Comparison of ENCODE assay signal across 8 cellular contexts in the genomic region with DNA sequence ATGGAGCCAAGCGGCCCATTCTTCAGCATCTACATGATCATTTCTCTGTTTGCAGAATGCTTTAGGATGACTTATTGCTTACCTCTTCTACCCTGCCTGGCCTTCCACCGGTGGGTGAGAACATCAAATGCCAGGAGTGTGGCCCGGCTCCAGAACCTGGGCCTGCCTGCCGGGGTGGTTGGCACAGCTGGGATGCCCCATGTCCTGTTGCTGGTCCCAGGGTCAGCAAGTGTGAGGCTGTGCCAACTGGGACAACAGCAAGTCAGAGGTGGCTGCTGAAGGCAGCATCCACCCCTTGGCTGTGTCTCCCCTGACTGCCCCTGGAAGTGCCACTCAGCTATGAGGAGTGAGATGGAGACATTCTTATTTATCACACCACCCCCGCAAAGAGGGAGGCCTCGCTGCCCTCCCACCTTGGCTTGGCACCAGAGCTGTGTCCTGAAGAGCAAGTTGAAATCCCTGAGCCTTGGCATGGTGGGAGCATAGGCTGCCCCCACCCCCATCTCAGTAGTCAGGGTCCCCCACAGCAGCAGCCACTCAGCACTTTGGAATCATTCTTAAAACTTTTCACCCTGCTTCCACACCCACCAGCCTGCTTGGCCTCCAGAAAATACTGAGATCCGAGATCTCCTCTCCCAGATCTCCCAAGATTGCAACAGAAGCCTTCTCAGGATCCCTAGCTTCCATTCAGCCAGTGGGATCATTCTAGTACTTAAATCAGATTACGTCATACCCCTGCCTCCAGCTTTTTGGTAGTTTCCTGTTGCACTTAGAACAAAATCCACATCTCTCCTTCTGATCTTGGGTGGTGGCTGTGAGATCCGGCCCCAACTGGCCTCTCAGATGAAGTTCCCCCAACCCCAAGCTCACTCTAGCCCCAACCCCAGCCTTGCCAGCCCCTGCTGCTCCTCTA.
DNase-seq lines count a peak whose midpoint lies in the region; ATAC-seq and TF ChIP-seq lines count a peak whose summit lies in the region.

No MANE protein-coding gene starts in this region.

- intact Hi-C loops in CD8-positive, alpha-beta T cell (cut with DNase I, micrococcal nuclease) = no loop called here

- H3K36me3 ChIP-seq in CD8-positive, alpha-beta T cell (ENCODE audit: insufficient read depth, low read length) = peaks cover 25% of the 10 kb centered on the region
- peaks cover 18% of the 10 kb centered on the region for H3K36me3 ChIP-seq in osteoblast (ENCODE audit: insufficient read depth, low read length)

- peaks cover 8% of the 10 kb centered on the region for H3K4me1 ChIP-seq in CD8-positive, alpha-beta T cell (ENCODE audit: insufficient read depth, low read length)
- H3K4me1 ChIP-seq in osteoblast (ENCODE audit: insufficient read depth, low read length) = peaks cover 29% of the 10 kb centered on the region

- POLR2A ChIA-PET in CD8-positive, alpha-beta T cell (lab: Charles Lee) = no interaction called here
- POLR2A ChIA-PET in RWPE1 (lab: Yijun Ruan, JAX; ENCODE audit: low non-redundant PET) = no interaction called here

- no peak overlapping the region for H3K4me2 ChIP-seq in osteoblast (ENCODE audit: insufficient read depth, low read length)

- no peak for TF ChIP-seq CTCF in CD8-positive, alpha-beta T cell (IDR thresholded peaks at IDR 0.05)
- no peak for TF ChIP-seq CTCF in RWPE1 (conservative IDR thresholded peaks at IDR 0.05; ENCODE audit: low read depth)
- TF ChIP-seq CTCF in endothelial cell (IDR thresholded peaks at IDR 0.05; ENCODE audit: unreplicated experiment) = no peak
- no peak for TF ChIP-seq CTCF in osteoblast (IDR thresholded peaks at IDR 0.05; ENCODE audit: extremely low read depth, low read depth, low read length)

- no peak overlapping the region for H3K4me3 Mint-ChIP-seq in CD8-positive, alpha-beta T cell
- H3K4me3 Mint-ChIP-seq in endothelial cell (ENCODE audit: unreplicated experiment) = peak overlapping the region; percentile 38

- H3K27ac Mint-ChIP-seq in CD8-positive, alpha-beta T cell = peak overlapping the region; percentile 85
- H3K27ac Mint-ChIP-seq in endothelial cell (ENCODE audit: unreplicated experiment) = peak overlapping the region; percentile 91

- ATAC-seq in CD8-positive, alpha-beta T cell = no peak

- H3K27ac ChIP-seq in CD8-positive, alpha-beta T cell (ENCODE audit: low read depth, low read length) = no peak overlapping the region
- H3K27ac ChIP-seq in RWPE1 = peak overlapping the region; percentile 54
- peak overlapping the region; percentile 17 for H3K27ac ChIP-seq in osteoblast (ENCODE audit: low read depth, low read length)

- H2AFZ ChIP-seq in osteoblast (ENCODE audit: low read length) = no peak overlapping the region

- no peak for DNase-seq in CD8-positive, alpha-beta T cell
- no peak for DNase-seq in RWPE1 (ENCODE audit: low spot score)
- no peak for DNase-seq in endothelial cell (ENCODE audit: low spot score)
- peak; percentile 83 for DNase-seq in osteoblast (ENCODE audit: insufficient read length, low spot score, missing footprints)
- no peak for DNase-seq in cerebellar nuclear complex (lab: John Stamatoyannopoulos, UW)
- DNase-seq in NCI-H1105 treated with DMSO at 0.1 percent for 48 hours (lab: John Stamatoyannopoulos, UW) = no peak
- DNase-seq in HuH-7 (ENCODE audit: low spot score) = no peak
- no peak for DNase-seq in ACHN

- H3K4me1 Mint-ChIP-seq in CD8-positive, alpha-beta T cell (ENCODE audit: low read depth) = peaks cover 19% of the 10 kb centered on the region
- H3K4me1 Mint-ChIP-seq in endothelial cell (ENCODE audit: unreplicated experiment) = peaks cover 34% of the 10 kb centered on the region

- CTCF ChIA-PET in CD8-positive, alpha-beta T cell (lab: Charles Lee) = interaction anchor here (0.5 to 1.1 kb wide), 2 partner anchors 11 to 87 kb away, joined by 3 to 4 read pairs; no protein-coding TSS in a partner anchor
- CTCF ChIA-PET in RWPE1 (lab: Yijun Ruan, JAX) = interaction anchor here (0.5 to 1.0 kb wide), 4 partner anchors 19 to 735 kb away, joined by 3 to 7 read pairs (median 3); no protein-coding TSS in a partner anchor

- H3K36me3 Mint-ChIP-seq in CD8-positive, alpha-beta T cell = peaks cover 69% of the 10 kb centered on the region
- H3K36me3 Mint-ChIP-seq in endothelial cell (ENCODE audit: low read depth, unreplicated experiment) = peaks cover 33% of the 10 kb centered on the region

- in situ Hi-C loops in ACHN (cut with HindIII; ENCODE audit: low pct_ligation_motif_present, low pct_unique_long_range_greater_than_20kb, low sequenced_read_pairs) = no loop called here

- H3K27me3 ChIP-seq in CD8-positive, alpha-beta T cell (ENCODE audit: insufficient read depth, low read length) = no peaks in the 10 kb centered on the region
- no peaks in the 10 kb centered on the region for H3K27me3 ChIP-seq in osteoblast (ENCODE audit: insufficient read depth, low read length)

- no peak overlapping the region for H3K4me3 ChIP-seq in CD8-positive, alpha-beta T cell (ENCODE audit: low read depth, low read length)
- H3K4me3 ChIP-seq in osteoblast (ENCODE audit: insufficient read depth, low read length) = no peak overlapping the region

- H3K27me3 Mint-ChIP-seq in CD8-positive, alpha-beta T cell (ENCODE audit: low read depth) = no peaks in the 10 kb centered on the region
- H3K27me3 Mint-ChIP-seq in endothelial cell (ENCODE audit: unreplicated experiment) = peaks cover 4% of the 10 kb centered on the region

- no peaks in the 10 kb centered on the region for H3K9me3 Mint-ChIP-seq in CD8-positive, alpha-beta T cell
- no peaks in the 10 kb centered on the region for H3K9me3 Mint-ChIP-seq in endothelial cell (ENCODE audit: unreplicated experiment)

- no peaks in the 10 kb centered on the region for H3K9me3 ChIP-seq in CD8-positive, alpha-beta T cell (ENCODE audit: low read length)
- no peaks in the 10 kb centered on the region for H3K9me3 ChIP-seq in osteoblast (ENCODE audit: low read depth, low read length)

- H4K20me1 ChIP-seq in osteoblast (ENCODE audit: insufficient read depth, low read length) = no peaks in the 10 kb centered on the region

- no peaks in the 10 kb centered on the region for H3K79me2 ChIP-seq in osteoblast (ENCODE audit: insufficient read depth, low read length)
